In the genomic region with DNA sequence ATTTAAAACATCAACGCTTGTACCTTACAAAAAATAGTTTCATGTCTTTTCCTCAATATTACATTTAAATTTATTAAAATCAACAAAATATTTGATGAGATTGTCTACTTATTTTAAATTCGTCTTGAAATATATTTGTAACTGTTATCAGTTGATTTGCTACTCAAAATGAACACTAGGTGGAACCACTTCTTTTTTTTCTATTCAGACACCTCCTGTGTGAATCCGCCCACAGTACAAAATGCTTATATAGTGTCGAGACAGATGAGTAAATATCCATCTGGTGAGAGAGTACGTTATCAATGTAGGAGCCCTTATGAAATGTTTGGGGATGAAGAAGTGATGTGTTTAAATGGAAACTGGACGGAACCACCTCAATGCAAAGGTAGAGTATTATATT, we compare ENCODE assay signal across 9 cellular contexts. TPM values are rescaled to one million over a fixed set of nuclear protein-coding genes. Genes with fewer than 3 reads are reported as not detected.
DNase-seq lines count a peak whose midpoint lies in the region; ATAC-seq, FAIRE-seq and TF ChIP-seq lines count a peak whose summit lies in the region.
"Not testable (repeated sequence)": the region's sequence is repeated elsewhere in the genome, so short reads cannot be mapped to it uniquely, and the experiment has no call there.
"Had no signal": no experiment of that assay in that cellular context is flagged by ENCODE, and none has a peak within 500 bp of the region (broad histone marks: within the 10 kb centered on the region; RNA-seq: fewer than 3 reads in every experiment).

No MANE protein-coding gene starts in this region.

- peaks cover 22% of the 10 kb centered on the region for H3K9me3 ChIP-seq in SU-DHL-6 (ENCODE audit: insufficient read depth, low read length)

- not testable (repeated sequence) for H3K79me2 ChIP-seq in SU-DHL-6 (ENCODE audit: insufficient read depth, low read length)

- H3K36me3 ChIP-seq in SU-DHL-6 (ENCODE audit: low read length) = not testable (repeated sequence)

- not testable (repeated sequence) for H3F3A ChIP-seq in SU-DHL-6 (ENCODE audit: insufficient read depth)

- not testable (repeated sequence) for DNase-seq in D721Med (ENCODE audit: insufficient read length, low spot score)
- DNase-seq in LNCaP clone FGC (ENCODE audit: low read depth) (peak; percentile 26), NCI-H460 (ENCODE audit: extremely low read depth, low read depth) (peak; percentile 54), fibroblast of gingiva (ENCODE audit: low read depth) (peak; percentile 32), non-pigmented ciliary epithelial cell (ENCODE audit: low read depth) (peak; percentile 13)

- not testable (repeated sequence) for H3K9me2 ChIP-seq in SU-DHL-6 (replicated peaks; ENCODE audit: insufficient read depth, low read length)

- H3K4me2 ChIP-seq in SU-DHL-6 (ENCODE audit: low read depth, low read length, poor library complexity, severe bottlenecking) = peak overlapping the region; percentile 40

- FAIRE-seq in D721Med (lab: Jason Lieb, UNC) = peak; percentile 97

- peak; percentile 91 for ATAC-seq in GM18907 (IDR thresholded peaks at IDR 0.05; ENCODE audit: unreplicated experiment)
- ATAC-seq in HG02943 (IDR thresholded peaks at IDR 0.05; ENCODE audit: low read depth, unreplicated experiment) = peak; percentile 61

- TF ChIP-seq CTCF in D721Med (IDR thresholded peaks at IDR 0.05; ENCODE audit: insufficient read depth, missing control alignments) (peak; percentile 42), LNCaP clone FGC (IDR thresholded peaks at IDR 0.05; ENCODE audit: control insufficient read depth, extremely low read depth, insufficient read depth) (peak; percentile 46), SU-DHL-6 (IDR thresholded peaks at IDR 0.05; ENCODE audit: insufficient read depth, low read length, poor library complexity, severe bottlenecking) (peak; percentile 62)

- peak overlapping the region; percentile 59 for H2AFZ ChIP-seq in SU-DHL-6 (ENCODE audit: low read depth, low read length, severe bottlenecking)

- H3K27me3 ChIP-seq in SU-DHL-6 (ENCODE audit: low read length) = not testable (repeated sequence)

- H3K4me3 ChIP-seq in LNCaP clone FGC (ENCODE audit: low read depth, low read length); SU-DHL-6 (ENCODE audit: insufficient read depth, low read length, poor library complexity, severe bottlenecking): not testable (repeated sequence)

- not testable (repeated sequence) for H3K9ac ChIP-seq in SU-DHL-6 (ENCODE audit: low read length)

- H4K20me1 ChIP-seq in SU-DHL-6 (ENCODE audit: low read depth, low read length) = not testable (repeated sequence)

- H3K27ac ChIP-seq in SU-DHL-6 (ENCODE audit: low read depth, low read length) = not testable (repeated sequence)

RNA-seq across cellular contexts. Expression of a gene that starts 31.4 kb away (rescaled TPM):
- total RNA-seq in NCI-H460 (2014; rRNA removed; shearing (Covaris generic)) = 3.6 and 5.0 TPM in 2 replicates
- polyA plus RNA-seq in NCI-H460 (2014; cell fraction: nucleus; rRNA removed) = 1.5 and 7.5 TPM in 2 replicates
- total RNA-seq: cardiac septum had no signal
